In genomic region chr2:169799555-169799954, GRCh38 we compare ENCODE assay signal across 8 cellular contexts. TPM values are rescaled to one million over a fixed set of nuclear protein-coding genes. Genes with fewer than 3 reads are reported as not detected.
DNase-seq lines count a peak whose midpoint lies in the region; ATAC-seq, FAIRE-seq and TF ChIP-seq lines count a peak whose summit lies in the region.

No MANE protein-coding gene starts in this region.

- no peaks in the 10 kb centered on the region for H3K9me3 ChIP-seq in GM12878 (replicated peaks; ENCODE audit: control insufficient read depth, insufficient read depth, low read length)
- no peaks in the 10 kb centered on the region for H3K9me3 ChIP-seq in liver (ENCODE audit: control insufficient read depth in 4 of 4, low read length in 3 of 4)
- H3K9me3 ChIP-seq in tibial artery, result no peaks in the 10 kb centered on the region

- H3K9ac ChIP-seq in GM12878 (ENCODE audit: control insufficient read depth, insufficient read depth, low read length), result peak overlapping the region; percentile 80
- peak overlapping the region; percentile 48 to 69 for H3K9ac ChIP-seq in liver (ENCODE audit: low read depth in 1 of 2, low read length in 2 of 2)

- H3K4me2 ChIP-seq in GM12878 (ENCODE audit: control insufficient read depth, insufficient read depth), result peak overlapping the region; percentile 62

- ATAC-seq in GM12878, result peak; percentile 12
- no peak for ATAC-seq in HG03521 (IDR thresholded peaks at IDR 0.05; ENCODE audit: unreplicated experiment)

- intact Hi-C loops in GM12878 (cut with micrococcal nuclease; ENCODE audit: unreplicated experiment), result loop anchor here (10.0 kb wide), 1 partner anchor 275 kb away; no protein-coding TSS in a partner anchor
- intact Hi-C loops in tibial artery (cut with DNase I; ENCODE audit: low total_unique reads), result loop anchor here (2.0 to 10.0 kb wide), 2 partner anchors 67 to 105 kb away; partner anchors contain the start of genes CFAP210, KLHL23 and PHOSPHO2

- H3K79me2 ChIP-seq in GM12878 (ENCODE audit: control insufficient read depth, insufficient read depth, low read length), result peaks cover 42% of the 10 kb centered on the region

- TF ChIP-seq EP300 in GM12878 (IDR thresholded peaks at IDR 0.05; ENCODE audit: borderline replicate concordance in 1 of 2, control insufficient read depth in 1 of 2, low read depth in 2 of 2, low read length in 2 of 2), result no peak

- H3K4me1 ChIP-seq in GM12878 (ENCODE audit: control insufficient read depth, insufficient read depth, low read length) (no peaks in the 10 kb centered on the region; the same call in 1 of the 2 replicates), liver (ENCODE audit: control insufficient read depth in 4 of 4, insufficient read depth in 4 of 4, low read length in 3 of 4) (peaks cover 0 to 6% (median 4%) of the 10 kb centered on the region in 4 donors), tibial artery (peaks cover 0 to 38% (median 17%) of the 10 kb centered on the region in 4 donors)

- no peak for FAIRE-seq in GM12878 (lab: Jason Lieb, UNC)

- peak overlapping the region; percentile 80 for H3K4me3 ChIP-seq in GM12878
- peak overlapping the region; percentile 73 to 97 (median 85) for H3K4me3 ChIP-seq in liver (ENCODE audit: low read depth in 1 of 3, low read length in 3 of 3)
- peak overlapping the region; percentile 79 to 86 for H3K4me3 ChIP-seq in tibial artery

- TF ChIP-seq POLR2A in GM12878 (IDR thresholded peaks at IDR 0.05; ENCODE audit: low read depth, low read length), result no peak

- DNase-seq in ELR (ENCODE audit: low read depth) (peak; percentile 69), Kasumi-1 (lab: John Stamatoyannopoulos, UW) (peak; percentile 60 to 68), GM12878 (ENCODE audit: low read depth, low spot score) (no peak), tibial artery (no peak), NOMO-1 treated with dmso at 0.1 percent for 144 hours (lab: John Stamatoyannopoulos, UW; ENCODE audit: unreplicated experiment) (no peak), NCI-H2196 (lab: John Stamatoyannopoulos, UW; ENCODE audit: unreplicated experiment) (no peak)

- H3K27me3 ChIP-seq in GM12878 (replicated peaks in 1 of 2; ENCODE audit: control insufficient read depth in 2 of 2, insufficient read depth in 2 of 2, low read length in 1 of 2) (no peaks in the 10 kb centered on the region), liver (ENCODE audit: control insufficient read depth in 4 of 4, insufficient read depth in 4 of 4, low read length in 3 of 4) (no peaks in the 10 kb centered on the region), tibial artery (no peaks in the 10 kb centered on the region)

- SMC1A ChIA-PET in GM12878 (lab: Charles Lee; ENCODE audit: uncharacterized antibody, unreplicated experiment), result no interaction called here

- peaks cover 0 to 4% of the 10 kb centered on the region in 2 experiments; a peak in 3 of 4 replicates for H3K36me3 ChIP-seq in GM12878 (ENCODE audit: control insufficient read depth in 2 of 2, insufficient read depth in 2 of 2, low read length in 1 of 2)
- peaks cover 0 to 4% (median 0%) of the 10 kb centered on the region in 4 donors for H3K36me3 ChIP-seq in liver (ENCODE audit: control insufficient read depth in 4 of 4, insufficient read depth in 3 of 4, low read depth in 1 of 4, low read length in 3 of 4)
- H3K36me3 ChIP-seq in tibial artery, result peaks cover 7 to 12% (median 10%) of the 10 kb centered on the region in 3 donors

- peak overlapping the region; percentile 86 for H2AFZ ChIP-seq in GM12878 (ENCODE audit: control insufficient read depth, low read depth, low read length)

- POLR2A ChIA-PET in GM12878 (lab: Charles Lee), result interaction anchor here (0.7 to 1.2 kb wide), 2 partner anchors 25 to 1284 kb away, joined by 3 to 6 read pairs; partner anchors contain the start of gene METTL5

- TSS peak; percentile 73 for BruUV-seq in GM12878 (replicated peaks; lab: Mats Ljungman, UMichigan)

- in situ Hi-C loops in GM12878 (cut with MboI), result no loop called here

- H4K20me1 ChIP-seq in GM12878 (ENCODE audit: control insufficient read depth, insufficient read depth), result no peaks in the 10 kb centered on the region

- CTCF ChIA-PET in GM12878 (lab: Yijun Ruan, JAX), result interaction anchor here (1.0 to 1.6 kb wide), 3 partner anchors 25 to 141 kb away, joined by 3 to 4 read pairs (median 3); partner anchors contain the start of gene METTL5

- H3K27ac ChIP-seq in GM12878 (ENCODE audit: control insufficient read depth, insufficient read depth), result peak overlapping the region; percentile 85
- peak overlapping the region; percentile 70 to 79 for H3K27ac ChIP-seq in liver (ENCODE audit: low read depth in 1 of 2, low read length in 2 of 2)
- H3K27ac ChIP-seq in tibial artery, result peak overlapping the region; percentile 85 to 89

- RAD21 ChIA-PET in GM12878 (lab: Charles Lee; ENCODE audit: unreplicated experiment), result interaction anchor here (1.6 kb wide), 1 partner anchor 25 kb away, joined by 6 read pairs; the partner anchor contains the start of gene METTL5

- TF ChIP-seq RAD21 in GM12878 (IDR thresholded peaks at IDR 0.05; ENCODE audit: insufficient read depth, low read depth, low read length) (no peak), liver (IDR thresholded peaks at IDR 0.05) (no peak)

- under 1% methylated on average over 6 of the region's 6 CpGs for WGBS in GM12878 (ENCODE audit: insufficient coverage, insufficient replicate concordance, low lambda C conversion rate, missing lambda C conversion rate)
- WGBS in liver, result 9% methylated on average over 6 of the region's 6 CpGs

- TF ChIP-seq CTCF in GM12878 (IDR thresholded peaks at IDR 0.05 in 2 of 3, conservative IDR thresholded peaks at IDR 0.05 in 1 of 3; ENCODE audit: control insufficient read depth in 2 of 3, extremely low read depth in 1 of 3, insufficient read depth in 1 of 3, low read depth in 3 of 3, low read length in 3 of 3) (no peak), liver (IDR thresholded peaks at IDR 0.05; ENCODE audit: low read depth, low read length, missing input control) (no peak), tibial artery (IDR thresholded peaks at IDR 0.05) (no peak)

RNA-seq across cellular contexts. Expression of gene SSB, which starts 0.9 kb away (rescaled TPM):
- 88.8 and 94.8 TPM in 2 replicates for total RNA-seq in GM12878 (2013; cell fraction: nucleolus; rRNA removed)
- total RNA-seq in GM12878 (2014; rRNA removed) (103 and 123 TPM in 2 replicates), GM12878 (2014; rRNA removed; fragmentation: Illumina TruSeq; extraction: Trizol) (186 and 193 TPM in 2 replicates), GM12878 (2021) (106 and 114 TPM in 2 replicates), liver (10 to 100 TPM; 35.1 to 49.2 TPM)
- 38.9 TPM for polyA plus RNA-seq in GM12878 (2011; ENCODE audit: low read depth)
- polyA plus RNA-seq in GM12878 (2011; rRNA removed) (118 and 227 TPM in 2 replicates), GM12878 (2014; fragmentation: Illumina TruSeq; extraction: Trizol) (206 and 275 TPM in 2 replicates), GM12878 (2014; fragmentation: Nextera tagmentation; extraction: Ambion mirVana) (100 to 1,000 TPM; 294 to 313 TPM), GM12878 (2014; rRNA removed) (136 and 147 TPM in 2 replicates), GM12878 (2016; fragmentation: Nextera tagmentation; extraction: Ambion mirVana) (100 to 1,000 TPM; 256 to 284 TPM), liver (10 to 100 TPM; 29.9 to 61.4 TPM)
- 23.3 and 27.3 TPM in 2 replicates for polyA plus RNA-seq in GM12878 (2011; cell fraction: cytosol; rRNA removed)
- 45.7 and 64.0 TPM in 2 replicates for polyA plus RNA-seq in GM12878 (2011; cell fraction: nucleus; rRNA removed)
- 83.8 and 84.3 TPM in 2 replicates for polyA plus RNA-seq in GM12878 (2012)
- 12.0 and 18.9 TPM in 2 replicates for polyA minus RNA-seq in GM12878 (2011; rRNA and poly(A)+ RNA removed)
- 9.9 and 23.3 TPM in 2 replicates for polyA minus RNA-seq in GM12878 (2011; cell fraction: cytosol; rRNA and poly(A)+ RNA removed)
- 17.4 and 29.1 TPM in 2 replicates for polyA minus RNA-seq in GM12878 (2011; cell fraction: nucleus; rRNA and poly(A)+ RNA removed)

RNA-seq across cellular contexts. Expression of gene METTL5, which starts 25.1 kb away (rescaled TPM):
- 48.3 and 65.4 TPM in 2 replicates for total RNA-seq in GM12878 (2013; cell fraction: nucleolus; rRNA removed)
- total RNA-seq in GM12878 (2014; rRNA removed) (55.0 and 57.3 TPM in 2 replicates), GM12878 (2014; rRNA removed; fragmentation: Illumina TruSeq; extraction: Trizol) (80.5 and 83.9 TPM in 2 replicates), GM12878 (2021) (67.0 and 75.9 TPM in 2 replicates), liver (10 to 100 TPM; 15.4 to 25.7 TPM)
- 42.7 TPM for polyA plus RNA-seq in GM12878 (2011; ENCODE audit: low read depth)
- polyA plus RNA-seq in GM12878 (2011; rRNA removed) (72.9 and 119 TPM in 2 replicates), GM12878 (2014; fragmentation: Illumina TruSeq; extraction: Trizol) (94.2 and 116 TPM in 2 replicates), GM12878 (2014; fragmentation: Nextera tagmentation; extraction: Ambion mirVana) (100 to 1,000 TPM; 198 to 204 TPM), GM12878 (2014; rRNA removed) (67.4 and 80.6 TPM in 2 replicates), GM12878 (2016; fragmentation: Nextera tagmentation; extraction: Ambion mirVana) (100 to 1,000 TPM; 156 to 161 TPM), liver (10 to 100 TPM; 19.9 to 35.6 TPM)
- polyA plus RNA-seq in GM12878 (2011; cell fraction: cytosol; rRNA removed), result 32.2 and 33.1 TPM in 2 replicates
- polyA plus RNA-seq in GM12878 (2011; cell fraction: nucleus; rRNA removed), result 20.5 and 23.6 TPM in 2 replicates
- 54.6 and 67.6 TPM in 2 replicates for polyA plus RNA-seq in GM12878 (2012)
- 14.3 and 22.9 TPM in 2 replicates for polyA minus RNA-seq in GM12878 (2011; rRNA and poly(A)+ RNA removed)
- 11.2 and 13.0 TPM in 2 replicates for polyA minus RNA-seq in GM12878 (2011; cell fraction: cytosol; rRNA and poly(A)+ RNA removed)
- polyA minus RNA-seq in GM12878 (2011; cell fraction: nucleus; rRNA and poly(A)+ RNA removed), result 15.1 and 19.8 TPM in 2 replicates

RNA-seq across cellular contexts. Expression of gene UBR3, which starts 27.7 kb away (rescaled TPM):
- 92.0 and 101 TPM in 2 replicates for total RNA-seq in GM12878 (2013; cell fraction: nucleolus; rRNA removed)
- total RNA-seq in GM12878 (2014; rRNA removed) (14.1 and 15.5 TPM in 2 replicates), GM12878 (2014; rRNA removed; fragmentation: Illumina TruSeq; extraction: Trizol) (22.5 and 22.9 TPM in 2 replicates), GM12878 (2021) (14.0 and 17.0 TPM in 2 replicates), liver (10 to 100 TPM; 34.3 to 69.4 TPM)
- 5.0 TPM for polyA plus RNA-seq in GM12878 (2011; ENCODE audit: low read depth)
- polyA plus RNA-seq in GM12878 (2011; rRNA removed) (13.7 and 20.0 TPM in 2 replicates), GM12878 (2014; fragmentation: Illumina TruSeq; extraction: Trizol) (14.7 and 17.7 TPM in 2 replicates), GM12878 (2014; fragmentation: Nextera tagmentation; extraction: Ambion mirVana) (1 to 10 TPM; 4.9 to 5.5 TPM), GM12878 (2014; rRNA removed) (7.4 and 7.6 TPM in 2 replicates), GM12878 (2016; fragmentation: Nextera tagmentation; extraction: Ambion mirVana) (1 to 10 TPM; 3.8 to 8.6 TPM), liver (10 to 100 TPM in 1 of 2 donors, 1 to 10 TPM in 1; 8.5 to 22.5 TPM)
- polyA plus RNA-seq in GM12878 (2011; cell fraction: cytosol; rRNA removed), result 5.1 and 5.5 TPM in 2 replicates
- polyA plus RNA-seq in GM12878 (2011; cell fraction: nucleus; rRNA removed), result 12.5 and 13.9 TPM in 2 replicates
- 8.1 and 8.2 TPM in 2 replicates for polyA plus RNA-seq in GM12878 (2012)
- 27.7 and 33.4 TPM in 2 replicates for polyA minus RNA-seq in GM12878 (2011; rRNA and poly(A)+ RNA removed)
- polyA minus RNA-seq in GM12878 (2011; cell fraction: cytosol; rRNA and poly(A)+ RNA removed), result 7.5 and 9.9 TPM in 2 replicates
- polyA minus RNA-seq in GM12878 (2011; cell fraction: nucleus; rRNA and poly(A)+ RNA removed), result 32.8 and 50.8 TPM in 2 replicates

Comparison
In these comparisons a context has a peak if more than half of its experiments do, and no peak if none do; other contexts are left out.
1. DNase-seq: peak in ELR (single experiment) and Kasumi-1 (2 of 2); none in GM12878 (single experiment), tibial artery (0 of 2), NOMO-1 treated with dmso at 0.1 percent for 144 hours (single experiment) and NCI-H2196 (single experiment).
2. Peak in every context shown above with its lines, with median percentiles within 50 percentile points of each other: H3K27ac ChIP-seq and H3K4me3 ChIP-seq.